Comparison of ENCODE assay signal across 19 cellular contexts in the genomic region with DNA sequence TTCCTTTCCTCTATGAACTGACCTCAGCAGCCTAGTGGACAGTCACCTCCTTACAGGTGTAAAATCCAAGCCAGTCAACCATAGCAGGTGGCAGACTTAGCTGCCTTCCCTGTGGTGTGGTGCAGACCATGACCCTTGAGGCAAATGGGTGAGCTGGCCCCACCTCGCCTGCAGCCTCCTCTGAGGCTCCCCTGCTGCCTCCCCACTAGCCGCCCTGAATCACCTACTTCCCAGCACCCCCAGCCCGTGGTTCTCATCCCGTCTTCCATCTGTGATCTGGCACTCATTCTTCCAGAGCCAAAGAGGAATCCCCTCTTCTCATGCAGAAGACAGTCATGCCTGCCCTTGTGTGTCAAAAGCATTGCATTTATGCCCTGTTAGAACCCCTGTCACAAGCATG.
"Had no signal": no experiment of that assay in that cellular context is flagged by ENCODE, and none has a peak within 500 bp of the region (broad histone marks: within the 10 kb centered on the region; RNA-seq: fewer than 3 reads in every experiment).

No MANE protein-coding gene starts in this region.

- H3K36me3 Mint-ChIP-seq: activated naive CD8-positive, alpha-beta T cell treated with anti-CD3 and anti-CD28 coated beads, Interleukin-2, amount 10 ng/mL, durations not matched to agents 7 days and 5 days; immature natural killer cell had no signal

- H3K4me3 ChIP-seq: heart left ventricle, ovary, tibial artery had no signal

- H3K4me3 Mint-ChIP-seq: activated CD4-positive, alpha-beta T cell treated with anti-CD3 and anti-CD28 coated beads, Interleukin-2, amount 10 ng/mL, durations not matched to agents 7 days and 5 days; activated naive CD8-positive, alpha-beta T cell treated with anti-CD3 and anti-CD28 coated beads, Interleukin-2, amount 10 ng/mL, durations not matched to agents 7 days and 5 days; immature natural killer cell; mesothelial cell of epicardium; neural crest cell; T-helper 17 cell had no signal

- DNase-seq: activated CD4-positive, alpha-beta T cell treated with anti-CD3 and anti-CD28 coated beads, Interleukin-2, amount 10 ng/mL, durations not matched to agents 7 days and 5 days; activated CD4-positive, CD25-positive, alpha-beta regulatory T cell; activated CD8-positive, alpha-beta memory T cell treated with anti-CD3 and anti-CD28 coated beads, Interleukin-2, amount 50 U/mL, for 48 hours; activated naive CD4-positive, alpha-beta T cell; activated naive CD8-positive, alpha-beta T cell treated with anti-CD3 and anti-CD28 coated beads, Interleukin-2, amount 10 ng/mL, durations not matched to agents 7 days and 5 days; anterior cingulate cortex; brain microvascular endothelial cell; cortex of kidney; effector CD4-positive, alpha-beta T cell; foreskin melanocyte; immature natural killer cell; ovary; stimulated activated CD4-positive, alpha-beta T cell treated with anti-CD3 and anti-CD28 coated beads, Interleukin-12 subunit alpha, Interleukin-12 subunit beta, amount 100 ng/mL, for 4 hours; stimulated activated naive CD4-positive, alpha-beta T cell; T-helper 17 cell had no signal

- H3K4me1 Mint-ChIP-seq: activated CD4-positive, alpha-beta T cell treated with anti-CD3 and anti-CD28 coated beads, Interleukin-2, amount 10 ng/mL, durations not matched to agents 7 days and 5 days; activated naive CD8-positive, alpha-beta T cell treated with anti-CD3 and anti-CD28 coated beads, Interleukin-2, amount 10 ng/mL, durations not matched to agents 7 days and 5 days; immature natural killer cell; mesothelial cell of epicardium had no signal

- H3K9me3 Mint-ChIP-seq: activated CD4-positive, alpha-beta T cell treated with anti-CD3 and anti-CD28 coated beads, Interleukin-2, amount 10 ng/mL, durations not matched to agents 7 days and 5 days; activated naive CD8-positive, alpha-beta T cell treated with anti-CD3 and anti-CD28 coated beads, Interleukin-2, amount 10 ng/mL, durations not matched to agents 7 days and 5 days; immature natural killer cell; mesothelial cell of epicardium; neural crest cell had no signal

- H3K27me3 ChIP-seq: brain microvascular endothelial cell, ovary, tibial artery had no signal

- H3K9me3 ChIP-seq: heart left ventricle, ovary, tibial artery had no signal

- H3K27ac ChIP-seq: brain microvascular endothelial cell, ovary, tibial artery had no signal

- H3K27me3 Mint-ChIP-seq: activated CD4-positive, alpha-beta T cell treated with anti-CD3 and anti-CD28 coated beads, Interleukin-2, amount 10 ng/mL, durations not matched to agents 7 days and 5 days had no signal

- H3K36me3 ChIP-seq: ovary had no signal

- H3K27ac Mint-ChIP-seq: activated CD4-positive, alpha-beta T cell treated with anti-CD3 and anti-CD28 coated beads, Interleukin-2, amount 10 ng/mL, durations not matched to agents 7 days and 5 days; activated naive CD8-positive, alpha-beta T cell treated with anti-CD3 and anti-CD28 coated beads, Interleukin-2, amount 10 ng/mL, durations not matched to agents 7 days and 5 days; immature natural killer cell; mesothelial cell of epicardium; T-helper 17 cell had no signal
